8 cellular contexts compared by ENCODE assay signal in genomic region chr12:65170245-65170881, GRCh38. TPM values are rescaled to one million over a fixed set of nuclear protein-coding genes. Genes with fewer than 3 reads are reported as not detected.
A peak's percentile ranks its signal among the peaks of the same experiment; 100 is the strongest.
DNase-seq lines count a peak whose midpoint lies in the region; ATAC-seq, FAIRE-seq and TF ChIP-seq lines count a peak whose summit lies in the region.

No MANE protein-coding gene starts in this region.

- peaks cover 0 to 5% of the 10 kb centered on the region in 2 experiments; a peak in 1 of 4 replicates for H3K36me3 ChIP-seq in GM12878 (ENCODE audit: control insufficient read depth in 2 of 2, insufficient read depth in 2 of 2, low read length in 1 of 2)
- no peaks in the 10 kb centered on the region for H3K36me3 ChIP-seq in small intestine (ENCODE audit: control insufficient read depth in 2 of 2, insufficient read depth in 2 of 2, low read length in 2 of 2)

- H3K4me3 ChIP-seq in GM12878 = peak overlapping the region; percentile 86
- peak overlapping the region; percentile 85 for H3K4me3 ChIP-seq in iPS-18c (ENCODE audit: insufficient read depth, low read depth, low read length)
- H3K4me3 ChIP-seq in small intestine (ENCODE audit: low read depth in 1 of 2, low read length in 2 of 2) = peak overlapping the region; percentile 88 to 90

- H3K79me2 ChIP-seq in GM12878 (ENCODE audit: control insufficient read depth, insufficient read depth, low read length) = peaks cover 64% of the 10 kb centered on the region

- H3K9ac ChIP-seq in GM12878 (ENCODE audit: control insufficient read depth, insufficient read depth, low read length) = peak overlapping the region; percentile 82

- DNase-seq in EL = peak; percentile 71
- peak; percentile 70 for DNase-seq in KBM-7
- DNase-seq in T-helper 22 cell (ENCODE audit: low read depth) = peak; percentile 54
- DNase-seq in GM12878 (ENCODE audit: low read depth, low spot score) = no peak
- DNase-seq in small intestine = peak; percentile 91
- no peak for DNase-seq in retina

- H3K4me2 ChIP-seq in GM12878 (ENCODE audit: control insufficient read depth, insufficient read depth) = peak overlapping the region; percentile 75

- no peak for TF ChIP-seq CTCF in GM12878 (IDR thresholded peaks at IDR 0.05 in 2 of 3, conservative IDR thresholded peaks at IDR 0.05 in 1 of 3; ENCODE audit: control insufficient read depth in 2 of 3, extremely low read depth in 1 of 3, insufficient read depth in 1 of 3, low read depth in 3 of 3, low read length in 3 of 3)

- no peak for TF ChIP-seq RAD21 in GM12878 (IDR thresholded peaks at IDR 0.05; ENCODE audit: insufficient read depth, low read depth, low read length)

- intact Hi-C loops in GM12878 (cut with micrococcal nuclease; ENCODE audit: unreplicated experiment) = loop anchor here (2.0 kb wide), 2 partner anchors 18 to 62 kb away; no protein-coding TSS in a partner anchor

- TF ChIP-seq EP300 in GM12878 (IDR thresholded peaks at IDR 0.05; ENCODE audit: borderline replicate concordance in 1 of 2, control insufficient read depth in 1 of 2, low read depth in 2 of 2, low read length in 2 of 2) = no peak

- H4K20me1 ChIP-seq in GM12878 (ENCODE audit: control insufficient read depth, insufficient read depth) = peaks cover 4% of the 10 kb centered on the region; the same call in 1 of the 2 replicates

- peak; percentile 67; the same call in 1 of the 2 replicates for TF ChIP-seq POLR2A in GM12878 (IDR thresholded peaks at IDR 0.05; ENCODE audit: low read depth, low read length)

- peak overlapping the region; percentile 87; the same call in 1 of the 2 replicates for H2AFZ ChIP-seq in GM12878 (ENCODE audit: control insufficient read depth, low read depth, low read length)

- H3K27ac ChIP-seq in GM12878 (ENCODE audit: control insufficient read depth, insufficient read depth) (peak overlapping the region; percentile 83), small intestine (ENCODE audit: low read depth in 1 of 2, low read length in 1 of 2) (peak overlapping the region; percentile 90 to 98)

- in situ Hi-C loops in KBM-7 (cut with MboI; ENCODE audit: low pct_unique_long_range_greater_than_20kb, low sequenced_read_pairs) = no loop called here
- in situ Hi-C loops in GM12878 (cut with MboI) = no loop called here

- WGBS in GM12878 (ENCODE audit: insufficient coverage, insufficient replicate concordance, low lambda C conversion rate, missing lambda C conversion rate) = 2% methylated on average over 44 of the region's 44 CpGs
- 0 to 1% (median 1%) methylated on average over 32 to 44 of the region's 44 CpGs for WGBS in small intestine, 3 donors

- POLR2A ChIA-PET in GM12878 (lab: Charles Lee) = interaction anchor here (1.0 to 6.3 kb wide), 9 partner anchors 14 to 561 kb away, joined by 3 to 63 read pairs (median 10); no protein-coding TSS in a partner anchor

- RAD21 ChIA-PET in GM12878 (lab: Charles Lee; ENCODE audit: unreplicated experiment) = interaction anchor here (0.9 to 9.1 kb wide), 8 partner anchors 8 to 287 kb away, joined by 3 to 91 read pairs (median 14); no protein-coding TSS in a partner anchor

- ATAC-seq in GM21723 (IDR thresholded peaks at IDR 0.05; ENCODE audit: unreplicated experiment) (peak; percentile 55), GM12878 (peak; percentile 68)

- H3K9me3 ChIP-seq in GM12878 (replicated peaks; ENCODE audit: control insufficient read depth, insufficient read depth, low read length) = no peaks in the 10 kb centered on the region; the same call in 2 of the 3 replicates
- no peaks in the 10 kb centered on the region for H3K9me3 ChIP-seq in iPS-18c (ENCODE audit: control insufficient read depth, insufficient read depth, low read length)
- H3K9me3 ChIP-seq in small intestine (ENCODE audit: control insufficient read depth, low read depth) = no peaks in the 10 kb centered on the region

- no TSS peak for BruUV-seq in GM12878 (replicated peaks; lab: Mats Ljungman, UMichigan)

- H3K27me3 ChIP-seq in GM12878 (replicated peaks in 1 of 2; ENCODE audit: control insufficient read depth in 2 of 2, insufficient read depth in 2 of 2, low read length in 1 of 2) (no peaks in the 10 kb centered on the region), small intestine (ENCODE audit: control insufficient read depth in 2 of 2, insufficient read depth in 2 of 2, low read length in 2 of 2) (no peaks in the 10 kb centered on the region)

- H3K4me1 ChIP-seq in GM12878 (ENCODE audit: control insufficient read depth, insufficient read depth, low read length) (peaks cover 5% of the 10 kb centered on the region), small intestine (ENCODE audit: control insufficient read depth in 2 of 2, insufficient read depth in 1 of 2, low read depth in 1 of 2, low read length in 1 of 2) (peaks cover 2 to 12% of the 10 kb centered on the region in 2 donors)

- FAIRE-seq in GM12878 (lab: Jason Lieb, UNC) (no peak), small intestine (lab: Jason Lieb, UNC) (no peak)

- CTCF ChIA-PET in GM12878 (lab: Yijun Ruan, JAX) = interaction anchor here (0.8 to 2.7 kb wide), 8 partner anchors 11 to 279 kb away, joined by 3 to 27 read pairs (median 8); no protein-coding TSS in a partner anchor

- SMC1A ChIA-PET in GM12878 (lab: Charles Lee; ENCODE audit: uncharacterized antibody, unreplicated experiment) = interaction anchor here (1.5 to 8.3 kb wide), 8 partner anchors 14 to 369 kb away, joined by 3 to 155 read pairs (median 12); no protein-coding TSS in a partner anchor

TF ChIP-seq in GM12878, 131 proteins besides CTCF, POLR2A, EP300 and RAD21 (continues in another document):
- no peak for TF ChIP-seq JUND (IDR thresholded peaks at IDR 0.05; ENCODE audit: low read depth, low read length)
- TF ChIP-seq STAT3 (IDR thresholded peaks at IDR 0.05; ENCODE audit: low read depth, low read length) = no peak
- no peak for TF ChIP-seq RFX5 (IDR thresholded peaks at IDR 0.05; ENCODE audit: low read depth, low read length)
- TF ChIP-seq ZNF207 (IDR thresholded peaks at IDR 0.05; ENCODE audit: borderline replicate concordance) = no peak
- TF ChIP-seq POLR2AphosphoS2 (IDR thresholded peaks at IDR 0.05; ENCODE audit: low read depth, low read length) = no peak
- TF ChIP-seq NKRF (conservative IDR thresholded peaks at IDR 0.05) = no peak
- no peak for TF ChIP-seq NR2F1 (conservative IDR thresholded peaks at IDR 0.05)
- TF ChIP-seq IKZF1 (conservative IDR thresholded peaks at IDR 0.05) = 0 out of 2 replicates have a peak, but pooled peaks have one; percentile 15
- TF ChIP-seq CHD4 (IDR thresholded peaks at IDR 0.05) = no peak
- TF ChIP-seq RBBP5 (conservative IDR thresholded peaks at IDR 0.05) = no peak
- TF ChIP-seq NFIC (IDR thresholded peaks at IDR 0.05; ENCODE audit: low read depth, low read length) = no peak

RNA-seq across cellular contexts. Expression of gene LEMD3, which starts 1.0 kb away (rescaled TPM):
- 71.8 and 93.9 TPM in 2 replicates for total RNA-seq in GM12878 (2013; cell fraction: nucleolus; rRNA removed)
- 23.8 and 24.8 TPM in 2 replicates for total RNA-seq in GM12878 (2014; rRNA removed)
- 19.4 and 19.6 TPM in 2 replicates for total RNA-seq in GM12878 (2014; rRNA removed; fragmentation: Illumina TruSeq; extraction: Trizol)
- total RNA-seq in GM12878 (2021) = 23.6 and 26.0 TPM in 2 replicates
- polyA plus RNA-seq in GM12878 (2011; ENCODE audit: low read depth) = 4.1 TPM
- 21.3 and 29.5 TPM in 2 replicates for polyA plus RNA-seq in GM12878 (2011; rRNA removed)
- 6.5 and 7.0 TPM in 2 replicates for polyA plus RNA-seq in GM12878 (2011; cell fraction: cytosol; rRNA removed)
- polyA plus RNA-seq in GM12878 (2011; cell fraction: nucleus; rRNA removed) = 20.1 and 23.8 TPM in 2 replicates
- 9.3 and 13.1 TPM in 2 replicates for polyA plus RNA-seq in GM12878 (2012)
- 17.7 and 31.1 TPM in 2 replicates for polyA plus RNA-seq in GM12878 (2014; fragmentation: Illumina TruSeq; extraction: Trizol)
- polyA plus RNA-seq in GM12878 (2014; fragmentation: Nextera tagmentation; extraction: Ambion mirVana) = 1 to 10 TPM; 7.5 to 9.0 TPM
- 12.0 and 17.8 TPM in 2 replicates for polyA plus RNA-seq in GM12878 (2014; rRNA removed)
- polyA plus RNA-seq in GM12878 (2016; fragmentation: Nextera tagmentation; extraction: Ambion mirVana) = 10 to 100 TPM; 14.6 to 15.4 TPM
- polyA minus RNA-seq in GM12878 (2011; rRNA and poly(A)+ RNA removed) = 13.5 and 14.3 TPM in 2 replicates
- polyA minus RNA-seq in GM12878 (2011; cell fraction: cytosol; rRNA and poly(A)+ RNA removed) = 4.9 and 7.5 TPM in 2 replicates
- polyA minus RNA-seq in GM12878 (2011; cell fraction: nucleus; rRNA and poly(A)+ RNA removed) = 28.7 and 46.6 TPM in 2 replicates
- 1 to 10 TPM; 4.9 to 7.3 (median 6.0) TPM for polyA plus RNA-seq in small intestine

RNA-seq across cellular contexts. Expression of gene WIF1, which starts 49.3 kb away (rescaled TPM):
- total RNA-seq in GM12878 (2013; cell fraction: nucleolus; rRNA removed) = not detected in 2 replicates
- not detected in 2 replicates for total RNA-seq in GM12878 (2014; rRNA removed)
- not detected in 2 replicates for total RNA-seq in GM12878 (2014; rRNA removed; fragmentation: Illumina TruSeq; extraction: Trizol)
- not detected in 2 replicates for total RNA-seq in GM12878 (2021)
- 0.10 TPM for polyA plus RNA-seq in GM12878 (2011; ENCODE audit: low read depth)
- not detected in 2 replicates for polyA plus RNA-seq in GM12878 (2011; rRNA removed)
- polyA plus RNA-seq in GM12878 (2011; cell fraction: cytosol; rRNA removed) = 0.03 TPM in 2 replicates
- polyA plus RNA-seq in GM12878 (2011; cell fraction: nucleus; rRNA removed) = not detected in 2 replicates
- polyA plus RNA-seq in GM12878 (2012) = 0.10 and 0.11 TPM in 2 replicates
- polyA plus RNA-seq in GM12878 (2014; fragmentation: Illumina TruSeq; extraction: Trizol) = 0.04 TPM in 1 of 2 replicates, not detected in the other
- polyA plus RNA-seq in GM12878 (2014; fragmentation: Nextera tagmentation; extraction: Ambion mirVana) = under 1 TPM in 1 of 2 experiments, not detected in 1; 0.05 TPM
- 0.05 TPM in 1 of 2 replicates, not detected in the other for polyA plus RNA-seq in GM12878 (2014; rRNA removed)
- polyA plus RNA-seq in GM12878 (2016; fragmentation: Nextera tagmentation; extraction: Ambion mirVana) = not detected
- polyA minus RNA-seq in GM12878 (2011; rRNA and poly(A)+ RNA removed) = not detected in 2 replicates
- polyA minus RNA-seq in GM12878 (2011; cell fraction: cytosol; rRNA and poly(A)+ RNA removed) = not detected in 2 replicates
- not detected in 2 replicates for polyA minus RNA-seq in GM12878 (2011; cell fraction: nucleus; rRNA and poly(A)+ RNA removed)
- under 1 TPM in 1 of 3 donors, not detected in 2; 0.30 TPM for polyA plus RNA-seq in small intestine

Comparison
In these comparisons a context has a peak if more than half of its experiments do, and no peak if none do; other contexts are left out.
1. DNase-seq: peak in EL (single experiment), KBM-7 (single experiment), T-helper 22 cell (single experiment) and small intestine (single experiment); none in GM12878 (single experiment) and retina (single experiment).
2. Peak in every context shown above with its lines, with median percentiles within 50 percentile points of each other: H3K4me3 ChIP-seq.